15 cellular contexts compared by ENCODE assay signal in the genomic region with DNA sequence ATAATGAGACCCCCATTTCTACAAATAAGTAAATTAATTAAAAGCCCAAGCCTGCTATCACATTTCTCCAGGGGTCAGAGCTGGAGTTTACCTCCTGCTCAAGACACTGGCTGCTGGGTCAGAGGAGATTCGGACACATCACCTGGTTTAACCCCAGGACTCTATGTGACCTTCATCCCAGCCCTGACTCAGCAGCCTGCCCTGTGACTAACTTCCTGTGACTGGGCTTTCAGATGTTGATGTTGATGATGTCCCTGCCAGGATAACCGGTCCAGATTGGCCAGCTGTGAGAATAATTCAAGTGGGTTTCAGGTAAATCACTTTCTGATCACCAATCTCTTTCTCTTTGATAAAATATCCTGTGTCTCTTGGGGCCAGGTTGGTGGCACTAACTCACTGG.
A peak's percentile ranks its signal among the peaks of the same experiment; 100 is the strongest.
DNase-seq lines count a peak whose midpoint lies in the region; ATAC-seq, FAIRE-seq and TF ChIP-seq lines count a peak whose summit lies in the region.
"Had no signal": no experiment of that assay in that cellular context is flagged by ENCODE, and none has a peak within 500 bp of the region (broad histone marks: within the 10 kb centered on the region; RNA-seq: fewer than 3 reads in every experiment).

No MANE protein-coding gene starts in this region.

- H3K36me3 ChIP-seq in astrocyte (ENCODE audit: insufficient read depth, low read length) = no peaks in the 10 kb centered on the region
- H3K36me3 ChIP-seq in HepG2 (replicated peaks in 1 of 2; ENCODE audit: control insufficient read depth in 1 of 2, insufficient read depth in 2 of 2, low read length in 2 of 2) = no peaks in the 10 kb centered on the region
- no peaks in the 10 kb centered on the region for H3K36me3 ChIP-seq in tibial artery

- peak; percentile 77 for DNase-seq in CD14-positive monocyte (ENCODE audit: low spot score)
- DNase-seq in HS-27A (ENCODE audit: low read depth) = peak; percentile 46
- DNase-seq in astrocyte (ENCODE audit: low read depth) = peak; percentile 54
- peak; percentile 38 for DNase-seq in HepG2 (ENCODE audit: low spot score)
- DNase-seq in tibial artery = no peak
- DNase-seq in osteocyte (ENCODE audit: extremely low spot score, unreplicated experiment) = no peak
- DNase-seq in NCI-H510A (lab: John Stamatoyannopoulos, UW) = no peak
- DNase-seq: activated CD4-positive, CD25-positive, alpha-beta regulatory T cell; CD8-positive, alpha-beta memory T cell; immature natural killer cell; NCI-H187; stimulated activated naive CD8-positive, alpha-beta T cell treated with anti-CD3 and anti-CD28 coated beads, Interleukin-15, Interleukin-2, amounts not matched to agents 100 U/mL and 50 U/mL, for 24 hours had no signal

- WGBS in HepG2 (ENCODE audit: low lambda C conversion rate) = 0% methylated on average over 2 of the region's 2 CpGs

- peak overlapping the region; percentile 15 for H3K27ac ChIP-seq in astrocyte (ENCODE audit: low read depth, low read length)
- H3K27ac ChIP-seq in HepG2 (ENCODE audit: extremely low read length, insufficient read depth, low read length) = no peak overlapping the region
- no peak overlapping the region for H3K27ac ChIP-seq in tibial artery

- H3K9me3 Mint-ChIP-seq in CD14-positive monocyte (no peaks in the 10 kb centered on the region), astrocyte (ENCODE audit: unreplicated experiment) (peaks cover 2% of the 10 kb centered on the region), osteocyte (ENCODE audit: unreplicated experiment) (no peaks in the 10 kb centered on the region)
- H3K9me3 Mint-ChIP-seq: CD8-positive, alpha-beta memory T cell; immature natural killer cell had no signal

- H3K9me3 ChIP-seq in astrocyte (ENCODE audit: insufficient read depth, low read depth, low read length) (no peaks in the 10 kb centered on the region), HepG2 (ENCODE audit: low read length) (no peaks in the 10 kb centered on the region), tibial artery (no peaks in the 10 kb centered on the region)

- in situ Hi-C loops in HepG2 (cut with HindIII; ENCODE audit: extremely low pct_ligation_motif_present, low pct_unique_long_range_greater_than_20kb) = no loop called here

- H2AFZ ChIP-seq in astrocyte (ENCODE audit: low read depth, low read length) (no peak overlapping the region), HepG2 (ENCODE audit: low read length) (no peak overlapping the region)

- FAIRE-seq in astrocyte (lab: Jason Lieb, UNC) (no peak), HepG2 (lab: Jason Lieb, UNC) (no peak)
- FAIRE-seq: HTR-8/SVneo had no signal

- H3K4me3 Mint-ChIP-seq in CD14-positive monocyte = no peak overlapping the region
- no peak overlapping the region for H3K4me3 Mint-ChIP-seq in astrocyte (ENCODE audit: unreplicated experiment)
- no peak overlapping the region for H3K4me3 Mint-ChIP-seq in osteocyte (ENCODE audit: unreplicated experiment)
- H3K4me3 Mint-ChIP-seq: CD8-positive, alpha-beta memory T cell; immature natural killer cell had no signal

- TF ChIP-seq RAD21 in HepG2 (CRISPR knock-in tag; IDR thresholded peaks at IDR 0.05) = no peak

- peaks cover 0 to 8% (median 2%) of the 10 kb centered on the region in 3 donors for H3K27me3 Mint-ChIP-seq in CD14-positive monocyte (ENCODE audit: low read depth in 3 of 3)
- H3K27me3 Mint-ChIP-seq in astrocyte (ENCODE audit: low read depth, unreplicated experiment) = no peaks in the 10 kb centered on the region
- no peaks in the 10 kb centered on the region for H3K27me3 Mint-ChIP-seq in osteocyte (ENCODE audit: unreplicated experiment)

- H3K27ac Mint-ChIP-seq in CD14-positive monocyte (peak overlapping the region in 5 of 7 donors; percentile 46 to 81 (median 75)), astrocyte (ENCODE audit: unreplicated experiment) (peak overlapping the region; percentile 50), osteocyte (ENCODE audit: unreplicated experiment) (no peak overlapping the region)
- H3K27ac Mint-ChIP-seq: CD8-positive, alpha-beta memory T cell; immature natural killer cell had no signal

- H3K9ac ChIP-seq in astrocyte (ENCODE audit: low read length) (no peak overlapping the region), HepG2 (ENCODE audit: insufficient read depth, low read depth, low read length) (no peak overlapping the region)

- TF ChIP-seq POLR2A in HepG2 (IDR thresholded peaks at IDR 0.05; ENCODE audit: insufficient read depth in 1 of 2, low read depth in 2 of 2, low read length in 2 of 2) = no peak

- H3K36me3 Mint-ChIP-seq in CD14-positive monocyte = peaks cover 0 to 1% of the 10 kb centered on the region in 2 donors
- no peaks in the 10 kb centered on the region for H3K36me3 Mint-ChIP-seq in astrocyte (ENCODE audit: low read depth, unreplicated experiment)
- no peaks in the 10 kb centered on the region for H3K36me3 Mint-ChIP-seq in osteocyte (ENCODE audit: unreplicated experiment)
- H3K36me3 Mint-ChIP-seq: CD8-positive, alpha-beta memory T cell; immature natural killer cell had no signal

- no peak for TF ChIP-seq CTCF in CD14-positive monocyte (IDR thresholded peaks at IDR 0.05)
- no peak for TF ChIP-seq CTCF in astrocyte (IDR thresholded peaks at IDR 0.05; ENCODE audit: insufficient read depth, low read depth, low read length)
- no peak for TF ChIP-seq CTCF in HepG2 (CRISPR knock-in tag; IDR thresholded peaks at IDR 0.05)
- no peak for TF ChIP-seq CTCF in tibial artery (IDR thresholded peaks at IDR 0.05)
- TF ChIP-seq CTCF in osteocyte (IDR thresholded peaks at IDR 0.05) = no peak

- H3K4me1 ChIP-seq in astrocyte (ENCODE audit: insufficient read depth, low read length) (peaks cover 58% of the 10 kb centered on the region), HepG2 (ENCODE audit: insufficient read depth, low read length) (peaks cover 43% of the 10 kb centered on the region), tibial artery (peaks cover 0 to 15% (median 9%) of the 10 kb centered on the region in 4 donors)

- H3K79me2 ChIP-seq in astrocyte (ENCODE audit: insufficient read depth, low read length) = no peaks in the 10 kb centered on the region
- no peaks in the 10 kb centered on the region for H3K79me2 ChIP-seq in HepG2 (ENCODE audit: insufficient read depth, low read length)

- ATAC-seq in HepG2 (no peak), HG02642 (IDR thresholded peaks at IDR 0.05; ENCODE audit: poor library complexity, unreplicated experiment) (no peak)
- ATAC-seq: Panc1; stimulated activated naive CD8-positive, alpha-beta T cell treated with anti-CD3 and anti-CD28 coated beads, Interleukin-15, Interleukin-2, amounts not matched to agents 100 U/mL and 50 U/mL, for 24 hours had no signal

- POLR2A ChIA-PET in HepG2 (lab: Yijun Ruan, JAX) = no interaction called here

- H4K20me1 ChIP-seq in astrocyte (ENCODE audit: insufficient read depth, low read length) (no peaks in the 10 kb centered on the region), HepG2 (ENCODE audit: insufficient read depth, low read length) (no peaks in the 10 kb centered on the region)

- TF ChIP-seq EP300 in HepG2 (IDR thresholded peaks at IDR 0.05; ENCODE audit: low read depth in 2 of 2, low read length in 2 of 2) (peak in 1 of 2 experiments; percentile 24; a peak in 1 of 4 replicates), HepG2 (CRISPR knock-in tag; IDR thresholded peaks at IDR 0.05; ENCODE audit: borderline replicate concordance) (no peak)

- no TSS peak for BruUV-seq in HepG2 (replicated peaks; lab: Mats Ljungman, UMichigan)

- H3K27me3 ChIP-seq in astrocyte (ENCODE audit: insufficient read depth, low read length) (no peaks in the 10 kb centered on the region), HepG2 (ENCODE audit: control insufficient read depth in 1 of 2, insufficient read depth in 2 of 2, low read length in 2 of 2) (peaks cover 2 to 8% of the 10 kb centered on the region in 2 experiments; a peak in 2 of 5 replicates), tibial artery (no peaks in the 10 kb centered on the region)

- intact Hi-C loops in CD14-positive monocyte (cut with micrococcal nuclease) (loop anchor here (10.0 kb wide), 2 partner anchors 582 to 1072 kb away; no protein-coding TSS in a partner anchor), HepG2 (cut with micrococcal nuclease; ENCODE audit: unreplicated experiment) (no loop called here), tibial artery (cut with DNase I; ENCODE audit: low total_unique reads) (loop anchor here (10.0 kb wide), 3 partner anchors 68 to 602 kb away; no protein-coding TSS in a partner anchor)

- H3K4me1 Mint-ChIP-seq in CD14-positive monocyte (peaks cover 39% of the 10 kb centered on the region), astrocyte (ENCODE audit: low read depth, unreplicated experiment) (peaks cover 60% of the 10 kb centered on the region), osteocyte (ENCODE audit: unreplicated experiment) (peaks cover 32% of the 10 kb centered on the region)

- H3K4me3 ChIP-seq in astrocyte (ENCODE audit: insufficient read depth, low read depth, low read length) = no peak overlapping the region
- no peak overlapping the region for H3K4me3 ChIP-seq in HepG2 (replicated peaks in 1 of 3; ENCODE audit: insufficient read depth in 1 of 3, low read depth in 2 of 3, low read length in 3 of 3)
- no peak overlapping the region for H3K4me3 ChIP-seq in tibial artery

- CTCF ChIA-PET in HepG2 (lab: Yijun Ruan, JAX; ENCODE audit: low intra/inter-chr PET ratio, low total read pairs) = no interaction called here

- H3K4me2 ChIP-seq in astrocyte (ENCODE audit: low read length) (peak overlapping the region; percentile 26), HepG2 (ENCODE audit: low read depth, low read length) (0 out of 2 replicates have a peak overlapping the region, but pooled peaks have one; percentile 2)

TF ChIP-seq in HepG2, 621 proteins besides CTCF, POLR2A, EP300 and RAD21 (continues in another document):
- TF ChIP-seq, protein P1, sequence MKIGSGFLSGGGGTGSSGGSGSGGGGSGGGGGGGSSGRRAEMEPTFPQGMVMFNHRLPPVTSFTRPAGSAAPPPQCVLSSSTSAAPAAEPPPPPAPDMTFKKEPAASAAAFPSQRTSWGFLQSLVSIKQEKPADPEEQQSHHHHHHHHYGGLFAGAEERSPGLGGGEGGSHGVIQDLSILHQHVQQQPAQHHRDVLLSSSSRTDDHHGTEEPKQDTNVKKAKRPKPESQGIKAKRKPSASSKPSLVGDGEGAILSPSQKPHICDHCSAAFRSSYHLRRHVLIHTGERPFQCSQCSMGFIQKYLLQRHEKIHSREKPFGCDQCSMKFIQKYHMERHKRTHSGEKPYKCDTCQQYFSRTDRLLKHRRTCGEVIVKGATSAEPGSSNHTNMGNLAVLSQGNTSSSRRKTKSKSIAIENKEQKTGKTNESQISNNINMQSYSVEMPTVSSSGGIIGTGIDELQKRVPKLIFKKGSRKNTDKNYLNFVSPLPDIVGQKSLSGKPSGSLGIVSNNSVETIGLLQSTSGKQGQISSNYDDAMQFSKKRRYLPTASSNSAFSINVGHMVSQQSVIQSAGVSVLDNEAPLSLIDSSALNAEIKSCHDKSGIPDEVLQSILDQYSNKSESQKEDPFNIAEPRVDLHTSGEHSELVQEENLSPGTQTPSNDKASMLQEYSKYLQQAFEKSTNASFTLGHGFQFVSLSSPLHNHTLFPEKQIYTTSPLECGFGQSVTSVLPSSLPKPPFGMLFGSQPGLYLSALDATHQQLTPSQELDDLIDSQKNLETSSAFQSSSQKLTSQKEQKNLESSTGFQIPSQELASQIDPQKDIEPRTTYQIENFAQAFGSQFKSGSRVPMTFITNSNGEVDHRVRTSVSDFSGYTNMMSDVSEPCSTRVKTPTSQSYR (CRISPR knock-in tag; IDR thresholded peaks at IDR 0.05; ENCODE audit: borderline replicate concordance) = no peak
- no peak for TF ChIP-seq GATAD1 (CRISPR knock-in tag; IDR thresholded peaks at IDR 0.05)

Comparison
In these comparisons a context has a peak if more than half of its experiments do, and no peak if none do; other contexts are left out.
1. DNase-seq: peak in CD14-positive monocyte (single experiment), HS-27A (single experiment), astrocyte (single experiment) and HepG2 (single experiment); none in tibial artery (0 of 2), osteocyte (single experiment) and NCI-H510A (single experiment).